In genomic region chr17:31580331-31581021, GRCh38 we compare ENCODE assay signal across 8 cellular contexts.
DNase-seq lines count a peak whose midpoint lies in the region; ATAC-seq lines count a peak whose summit lies in the region.

No MANE protein-coding gene starts in this region.

- DNase-seq in NCI-H524 (lab: John Stamatoyannopoulos, UW), result peak; percentile 27 to 70
- DNase-seq in NCI-H524 treated with DMSO at 0.1 percent for 48 hours (lab: John Stamatoyannopoulos, UW), result no peak
- DNase-seq in amniotic epithelial cell (ENCODE audit: low read depth), result peak; percentile 78
- DNase-seq in stromal cell of bone marrow (ENCODE audit: low read depth), result peak; percentile 73
- DNase-seq in NCI-H82 (lab: John Stamatoyannopoulos, UW), result no peak
- DNase-seq in T-helper 2 cell, result no peak

- peak overlapping the region; percentile 80 for H3K27ac ChIP-seq in layer of hippocampus (ENCODE audit: low read depth, low read length)

- no peak for ATAC-seq in HG03571 (IDR thresholded peaks at IDR 0.05; ENCODE audit: unreplicated experiment)

- H3K27me3 ChIP-seq in layer of hippocampus (ENCODE audit: control insufficient read depth, insufficient read depth, low read length), result no peaks in the 10 kb centered on the region

Comparison
In these comparisons a context has a peak if more than half of its experiments do, and no peak if none do; other contexts are left out.
1. DNase-seq: peak in NCI-H524 (2 of 2), amniotic epithelial cell (single experiment) and stromal cell of bone marrow (single experiment); none in NCI-H524 treated with DMSO at 0.1 percent for 48 hours (single experiment), NCI-H82 (single experiment) and T-helper 2 cell (0 of 5).